1 cellular context compared by ENCODE assay signal in the genomic region with DNA sequence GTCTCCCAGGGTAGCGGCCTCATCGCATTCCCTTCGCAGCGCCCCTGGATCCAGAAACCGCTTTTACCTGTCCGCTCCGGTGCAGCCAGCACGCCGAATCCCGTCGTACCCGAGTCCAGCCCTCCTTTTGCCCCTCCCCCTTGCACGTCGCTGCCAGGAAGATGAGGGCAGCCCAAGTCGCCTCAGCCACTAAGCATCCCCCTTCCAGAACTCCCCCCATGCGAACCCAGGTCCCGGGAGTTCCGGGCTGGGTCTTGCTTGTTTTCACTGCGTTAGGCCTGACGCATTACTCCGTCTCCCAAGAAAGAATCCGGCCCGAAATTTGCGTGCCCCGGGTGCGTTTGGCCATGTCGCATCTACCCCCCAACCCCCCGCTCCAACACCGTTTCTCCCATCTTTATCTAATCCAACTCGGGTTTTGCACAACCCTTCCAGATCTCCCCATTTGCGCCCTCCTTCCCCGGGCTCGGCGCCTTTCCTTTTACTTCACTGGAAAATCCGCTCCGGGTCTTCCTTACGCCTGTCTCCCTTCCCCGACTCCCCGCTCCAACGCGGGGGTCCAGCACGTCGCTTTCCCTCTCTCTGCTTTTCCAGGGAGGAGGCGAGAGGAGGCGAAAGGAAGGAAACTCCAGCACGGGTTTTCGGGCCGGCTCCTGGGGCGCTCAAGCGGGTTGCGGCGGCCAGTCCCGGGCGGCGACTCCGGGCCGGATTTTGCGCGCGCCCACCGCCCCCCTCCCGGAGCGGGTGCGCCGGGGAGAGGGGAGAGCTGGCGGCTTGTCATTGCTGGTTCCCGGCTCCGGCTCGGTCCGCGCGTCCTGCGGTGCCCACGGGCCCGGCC.
TF ChIP-seq lines count a peak whose summit lies in the region.

No MANE protein-coding gene starts in this region.

TF ChIP-seq in A549, 52 proteins besides CTCF, POLR2A, EP300 and RAD21 (continued from another document):
- TF ChIP-seq, protein P1, sequence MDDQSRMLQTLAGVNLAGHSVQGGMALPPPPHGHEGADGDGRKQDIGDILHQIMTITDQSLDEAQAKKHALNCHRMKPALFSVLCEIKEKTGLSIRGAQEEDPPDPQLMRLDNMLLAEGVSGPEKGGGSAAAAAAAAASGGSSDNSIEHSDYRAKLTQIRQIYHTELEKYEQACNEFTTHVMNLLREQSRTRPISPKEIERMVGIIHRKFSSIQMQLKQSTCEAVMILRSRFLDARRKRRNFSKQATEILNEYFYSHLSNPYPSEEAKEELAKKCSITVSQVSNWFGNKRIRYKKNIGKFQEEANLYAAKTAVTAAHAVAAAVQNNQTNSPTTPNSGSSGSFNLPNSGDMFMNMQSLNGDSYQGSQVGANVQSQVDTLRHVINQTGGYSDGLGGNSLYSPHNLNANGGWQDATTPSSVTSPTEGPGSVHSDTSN (IDR thresholded peaks at IDR 0.05): peak; percentile 34; the same call in 1 of the 2 replicates
- TF ChIP-seq, protein P2, sequence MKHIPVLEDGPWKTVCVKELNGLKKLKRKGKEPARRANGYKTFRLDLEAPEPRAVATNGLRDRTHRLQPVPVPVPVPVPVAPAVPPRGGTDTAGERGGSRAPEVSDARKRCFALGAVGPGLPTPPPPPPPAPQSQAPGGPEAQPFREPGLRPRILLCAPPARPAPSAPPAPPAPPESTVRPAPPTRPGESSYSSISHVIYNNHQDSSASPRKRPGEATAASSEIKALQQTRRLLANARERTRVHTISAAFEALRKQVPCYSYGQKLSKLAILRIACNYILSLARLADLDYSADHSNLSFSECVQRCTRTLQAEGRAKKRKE (CRISPR knock-in tag; IDR thresholded peaks at IDR 0.05; ENCODE audit: low read depth): 0 out of 2 replicates have a peak, but pooled peaks have one; percentile 11
- peak in 1 of 2 experiments; percentile 74; a peak in 3 of 5 replicates for TF ChIP-seq JUN (IDR thresholded peaks at IDR 0.05)
